In the genomic region with DNA sequence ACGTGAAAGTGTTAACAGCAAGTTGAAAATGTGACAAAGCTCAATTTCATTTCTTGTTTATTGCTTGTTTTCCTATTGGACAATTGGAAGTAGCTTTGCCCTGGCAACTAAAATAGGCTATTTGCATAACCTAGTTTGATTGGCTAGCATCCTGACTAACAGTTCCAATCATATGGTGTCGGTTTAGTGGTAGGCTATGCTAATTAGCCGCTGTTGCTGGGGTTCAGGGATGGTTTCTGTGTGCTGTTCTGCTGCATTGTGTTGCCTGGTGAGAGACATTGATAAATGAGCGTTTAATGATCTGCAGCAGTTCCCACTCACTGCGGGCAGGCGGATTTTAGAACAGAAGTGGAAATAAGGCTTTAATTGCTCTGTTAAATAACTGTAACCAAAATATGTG, we compare ENCODE assay signal across 8 cellular contexts.
A peak's percentile ranks its signal among the peaks of the same experiment; 100 is the strongest.
DNase-seq lines count a peak whose midpoint lies in the region; ATAC-seq and TF ChIP-seq lines count a peak whose summit lies in the region.

No MANE protein-coding gene starts in this region.

- POLR2A ChIA-PET in CD4-positive, alpha-beta T cell (lab: Charles Lee) = interaction anchor here (0.6 to 1.6 kb wide), 4 partner anchors 23 to 168 kb away, joined by 3 to 6 read pairs (median 3); partner anchors contain the start of gene VPS26C

- H3K27ac Mint-ChIP-seq in CD4-positive, alpha-beta T cell = no peak overlapping the region

- no peaks in the 10 kb centered on the region for H3K27me3 Mint-ChIP-seq in CD4-positive, alpha-beta T cell

- DNase-seq in CD4-positive, alpha-beta T cell = peak in 5 of 10 experiments; percentile 12 to 45 (median 20)
- DNase-seq in NOMO-1 treated with dmso at 0.1 percent for 144 hours (lab: John Stamatoyannopoulos, UW; ENCODE audit: unreplicated experiment) (peak; percentile 92), amygdala (lab: John Stamatoyannopoulos, UW) (peak in 50 of 56 donors; percentile 5 to 89 (median 54)), left cardiac atrium (peak; percentile 58), putamen (ENCODE audit: low spot score) (peak; percentile 91)
- DNase-seq in activated effector memory CD4-positive, alpha-beta T cell treated with anti-CD3 and anti-CD28 coated beads, Interleukin-2, amount 50 U/mL, for 16 hours = no peak

- H3K27ac ChIP-seq in CD4-positive, alpha-beta T cell (ENCODE audit: low read depth, low read length) = no peak overlapping the region

- peaks cover 39% of the 10 kb centered on the region for H3K4me1 Mint-ChIP-seq in CD4-positive, alpha-beta T cell (ENCODE audit: low read depth)

- H3K27me3 ChIP-seq in CD4-positive, alpha-beta T cell (ENCODE audit: control insufficient read depth, insufficient read depth, low read length) = no peaks in the 10 kb centered on the region

- no peaks in the 10 kb centered on the region for H3K9me3 Mint-ChIP-seq in CD4-positive, alpha-beta T cell

- H3K9me3 ChIP-seq in CD4-positive, alpha-beta T cell (ENCODE audit: control insufficient read depth, low read length) = no peaks in the 10 kb centered on the region

- intact Hi-C loops in CD4-positive, alpha-beta T cell (cut with DNase I, micrococcal nuclease) = loop anchor here in 1 of 2 experiments (2.0 to 10.0 kb wide), 2 partner anchors 26 to 210 kb away; no protein-coding TSS in a partner anchor
- intact Hi-C loops in left cardiac atrium (cut with DNase I) = no loop called here

- no peak overlapping the region for H3K4me3 Mint-ChIP-seq in CD4-positive, alpha-beta T cell

- no peak for TF ChIP-seq CTCF in CD4-positive, alpha-beta T cell (IDR thresholded peaks at IDR 0.05)

- CTCF ChIA-PET in CD4-positive, alpha-beta T cell (lab: Charles Lee) = interaction anchor here (1.2 to 1.5 kb wide), 2 partner anchors 13 to 15 kb away, joined by 3 read pairs; no protein-coding TSS in a partner anchor

- peak; percentile 99 for ATAC-seq in CD4-positive, alpha-beta T cell (ENCODE audit: poor library complexity)
- peak; percentile 66 for ATAC-seq in HG03196 (IDR thresholded peaks at IDR 0.05; ENCODE audit: unreplicated experiment)
- peak; percentile 98 to 99 for ATAC-seq in left cardiac atrium
- ATAC-seq in HG02981 (IDR thresholded peaks at IDR 0.05; ENCODE audit: unreplicated experiment) = no peak

- H3K36me3 Mint-ChIP-seq in CD4-positive, alpha-beta T cell (ENCODE audit: low read depth) = peaks cover 28% of the 10 kb centered on the region
